In genomic region chr3:37819591-37819990, GRCh38 we compare ENCODE assay signal across 25 cellular contexts. TPM values are rescaled to one million over a fixed set of nuclear protein-coding genes. Genes with fewer than 3 reads are reported as not detected.
A peak's percentile ranks its signal among the peaks of the same experiment; 100 is the strongest.
DNase-seq lines count a peak whose midpoint lies in the region; ATAC-seq and TF ChIP-seq lines count a peak whose summit lies in the region.
"Had no signal": no experiment of that assay in that cellular context is flagged by ENCODE, and none has a peak within 500 bp of the region (broad histone marks: within the 10 kb centered on the region; RNA-seq: fewer than 3 reads in every experiment).

No MANE protein-coding gene starts in this region.

- H3K4me2 ChIP-seq in neuronal stem cell (ENCODE audit: insufficient read depth, low read length, poor library complexity, severe bottlenecking): no peak overlapping the region

- H3K36me3 ChIP-seq in liver (ENCODE audit: control insufficient read depth in 4 of 4, insufficient read depth in 3 of 4, low read depth in 1 of 4, low read length in 3 of 4) (peaks cover 0 to 10% (median 4%) of the 10 kb centered on the region in 4 donors), right lobe of liver (no peaks in the 10 kb centered on the region), neuronal stem cell (replicated peaks in 1 of 2; ENCODE audit: control insufficient read depth in 2 of 2, insufficient read depth in 2 of 2, low read length in 2 of 2) (no peaks in the 10 kb centered on the region)
- H3K36me3 ChIP-seq: Peyer's patch had no signal

- 88% methylated on average over 3 of the region's 3 CpGs for WGBS in liver
- WGBS in right lobe of liver (ENCODE audit: insufficient coverage, low coverage, low lambda C conversion rate, missing lambda C conversion rate): 45% methylated on average over 2 of the region's 3 CpGs
- WGBS in neuronal stem cell (ENCODE audit: extremely low coverage in 2 of 2, insufficient read length in 2 of 2, insufficient replicate concordance in 1 of 2), 2 donors: no CpG with 5 or more reads among the region's 3 CpGs

- H3K4me1 ChIP-seq in liver (ENCODE audit: control insufficient read depth in 4 of 4, insufficient read depth in 4 of 4, low read length in 3 of 4): no peaks in the 10 kb centered on the region
- no peaks in the 10 kb centered on the region for H3K4me1 ChIP-seq in right lobe of liver
- H3K4me1 ChIP-seq in neuronal stem cell (ENCODE audit: control insufficient read depth in 2 of 2, insufficient read depth in 1 of 2, low read depth in 1 of 2, low read length in 2 of 2): peaks cover 0 to 9% of the 10 kb centered on the region in 2 donors
- H3K4me1 ChIP-seq: Caco-2, parathyroid adenoma, Peyer's patch, upper lobe of right lung had no signal

- H3K79me1 ChIP-seq in neuronal stem cell (ENCODE audit: low read depth, low read length): no peaks in the 10 kb centered on the region

- H3K27ac ChIP-seq in liver (ENCODE audit: low read depth in 1 of 2, low read length in 2 of 2) (no peak overlapping the region), right lobe of liver (no peak overlapping the region), neuronal stem cell (replicated peaks; ENCODE audit: low read length) (no peak overlapping the region)
- H3K27ac ChIP-seq: esophagus squamous epithelium, parathyroid adenoma, Peyer's patch, upper lobe of right lung had no signal

- H3K27me3 Mint-ChIP-seq in mesothelial cell of epicardium (ENCODE audit: low read depth): no peaks in the 10 kb centered on the region
- peaks cover 7% of the 10 kb centered on the region for H3K27me3 Mint-ChIP-seq in activated CD4-positive, alpha-beta T cell treated with anti-CD3 and anti-CD28 coated beads, Interleukin-2, amount 10 ng/mL, durations not matched to agents 7 days and 5 days

- no peak overlapping the region for H4K8ac ChIP-seq in neuronal stem cell (ENCODE audit: low read depth, low read length)

- no peak for TF ChIP-seq RAD21 in liver (IDR thresholded peaks at IDR 0.05)

- H3K4me3 ChIP-seq in liver (ENCODE audit: low read depth in 1 of 3, low read length in 3 of 3) (no peak overlapping the region), right lobe of liver (no peak overlapping the region), fibroblast of mammary gland (ENCODE audit: control insufficient read depth, low read depth, low read length) (no peak overlapping the region), neuronal stem cell (ENCODE audit: low read length in 2 of 2) (no peak overlapping the region)
- H3K4me3 ChIP-seq: esophagus squamous epithelium, Peyer's patch, upper lobe of right lung had no signal

- H3K4me1 Mint-ChIP-seq in mesothelial cell of epicardium: peaks cover 7% of the 10 kb centered on the region
- no peaks in the 10 kb centered on the region for H3K4me1 Mint-ChIP-seq in activated CD4-positive, alpha-beta T cell treated with anti-CD3 and anti-CD28 coated beads, Interleukin-2, amount 10 ng/mL, durations not matched to agents 7 days and 5 days
- H3K4me1 Mint-ChIP-seq: activated CD4-positive, alpha-beta T cell treated with anti-CD3 and anti-CD28 coated beads for 36 hours had no signal

- H3K18ac ChIP-seq in neuronal stem cell (ENCODE audit: low read length): no peak overlapping the region

- no peaks in the 10 kb centered on the region for H3K9me3 Mint-ChIP-seq in mesothelial cell of epicardium
- H3K9me3 Mint-ChIP-seq in activated CD4-positive, alpha-beta T cell treated with anti-CD3 and anti-CD28 coated beads, Interleukin-2, amount 10 ng/mL, durations not matched to agents 7 days and 5 days: no peaks in the 10 kb centered on the region
- H3K9me3 Mint-ChIP-seq: activated T-cell treated with anti-CD3 and anti-CD28 coated beads, Interleukin-2, amount 50 U/mL, for 4 hours; natural killer cell treated with Interleukin-12 subunit alpha and Interleukin-12 subunit beta and Interleukin-15 and Interleukin-18, amount 100 ng/mL, for 72 hours had no signal

- no peak overlapping the region for H3K23ac ChIP-seq in neuronal stem cell (ENCODE audit: low read depth, low read length, poor library complexity)

- H3K36me3 Mint-ChIP-seq in mesothelial cell of epicardium: peaks cover 17% of the 10 kb centered on the region
- no peaks in the 10 kb centered on the region for H3K36me3 Mint-ChIP-seq in activated CD4-positive, alpha-beta T cell treated with anti-CD3 and anti-CD28 coated beads, Interleukin-2, amount 10 ng/mL, durations not matched to agents 7 days and 5 days (ENCODE audit: low read depth)
- H3K36me3 Mint-ChIP-seq: natural killer cell treated with Interleukin-12 subunit alpha and Interleukin-12 subunit beta and Interleukin-15 and Interleukin-18, amount 100 ng/mL, for 72 hours had no signal

- H2AK5ac ChIP-seq in neuronal stem cell (ENCODE audit: low read depth, low read length): no peak overlapping the region

- H3K27ac Mint-ChIP-seq in mesothelial cell of epicardium: peak overlapping the region; percentile 39
- H3K27ac Mint-ChIP-seq in activated CD4-positive, alpha-beta T cell treated with anti-CD3 and anti-CD28 coated beads, Interleukin-2, amount 10 ng/mL, durations not matched to agents 7 days and 5 days: no peak overlapping the region
- H3K27ac Mint-ChIP-seq: activated CD4-positive, alpha-beta T cell treated with anti-CD3 and anti-CD28 coated beads for 36 hours; natural killer cell treated with Interleukin-12 subunit alpha and Interleukin-12 subunit beta and Interleukin-15 and Interleukin-18, amount 100 ng/mL, for 72 hours had no signal

- H2AFZ ChIP-seq in neuronal stem cell (ENCODE audit: low read length): no peak overlapping the region
- H2AFZ ChIP-seq: parathyroid adenoma had no signal

- ATAC-seq in right lobe of liver: no peak
- ATAC-seq: activated CD4-positive, alpha-beta T cell treated with anti-CD3 and anti-CD28 coated beads for 36 hours; activated T-cell treated with anti-CD3 and anti-CD28 coated beads, Interleukin-2, amount 50 U/mL, for 4 hours; natural killer cell treated with Interleukin-12 subunit alpha and Interleukin-12 subunit beta and Interleukin-15 and Interleukin-18, amount 100 ng/mL, for 72 hours; upper lobe of right lung had no signal

- H3K9me3 ChIP-seq in liver (ENCODE audit: control insufficient read depth in 4 of 4, low read length in 3 of 4) (no peaks in the 10 kb centered on the region), right lobe of liver (no peaks in the 10 kb centered on the region), neuronal stem cell (replicated peaks in 1 of 2; ENCODE audit: control insufficient read depth in 2 of 2, insufficient read depth in 1 of 2, low read depth in 1 of 2, low read length in 2 of 2) (no peaks in the 10 kb centered on the region)
- H3K9me3 ChIP-seq: Caco-2, esophagus squamous epithelium, Peyer's patch, upper lobe of right lung had no signal

- H4K91ac ChIP-seq in neuronal stem cell (ENCODE audit: low read depth, low read length, poor library complexity): no peak overlapping the region

- H3K4me3 Mint-ChIP-seq in mesothelial cell of epicardium: no peak overlapping the region
- no peak overlapping the region for H3K4me3 Mint-ChIP-seq in activated CD4-positive, alpha-beta T cell treated with anti-CD3 and anti-CD28 coated beads, Interleukin-2, amount 10 ng/mL, durations not matched to agents 7 days and 5 days
- H3K4me3 Mint-ChIP-seq: activated CD4-positive, alpha-beta T cell treated with anti-CD3 and anti-CD28 coated beads for 36 hours; activated T-cell treated with anti-CD3 and anti-CD28 coated beads, Interleukin-2, amount 50 U/mL, for 4 hours; natural killer cell treated with Interleukin-12 subunit alpha and Interleukin-12 subunit beta and Interleukin-15 and Interleukin-18, amount 100 ng/mL, for 72 hours had no signal

- TF ChIP-seq POLR2A in right lobe of liver (IDR thresholded peaks at IDR 0.05): no peak

- POLR2A ChIA-PET in activated CD4-positive, alpha-beta T cell treated with anti-CD3 and anti-CD28 coated beads, Interleukin-2, amount 10 ng/mL, durations not matched to agents 7 days and 5 days (lab: Charles Lee): no interaction called here

- DNase-seq in right lobe of liver (no peak), fibroblast of mammary gland (ENCODE audit: low read depth) (peak; percentile 36), mesothelial cell of epicardium (ENCODE audit: low spot score in 2 of 2, unreplicated experiment in 2 of 2) (no peak), activated T-cell treated with anti-CD3 and anti-CD28 coated beads for 4 hours (no peak), neuronal stem cell (ENCODE audit: low spot score) (no peak), NOMO-1 (lab: John Stamatoyannopoulos, UW; ENCODE audit: unreplicated experiment in 2 of 2) (no peak)
- no peak for DNase-seq in activated CD4-positive, alpha-beta T cell treated with anti-CD3 and anti-CD28 coated beads, Interleukin-2, amount 10 ng/mL, durations not matched to agents 7 days and 5 days
- DNase-seq: activated CD4-positive, alpha-beta T cell treated with anti-CD3 and anti-CD28 coated beads for 36 hours; activated CD8-positive, alpha-beta memory T cell treated with anti-CD3 and anti-CD28 coated beads for 24 hours; activated T-cell treated with anti-CD3 and anti-CD28 coated beads, Interleukin-2, amount 50 U/mL, for 4 hours; Caco-2; cortex of kidney; DMS79 treated with DMSO at 0.1 percent for 48 hours; esophagus squamous epithelium; glutamatergic neuron; GOT3; midbrain; NCI-H1436 treated with DMSO at 0.1 percent for 48 hours; NCI-H510A; Peyer's patch; T-helper 2 cell; upper lobe of right lung had no signal

- no peak overlapping the region for H2BK5ac ChIP-seq in neuronal stem cell (ENCODE audit: low read length)

- H2BK120ac ChIP-seq in neuronal stem cell (ENCODE audit: low read depth, low read length): no peak overlapping the region

- H3K27me3 ChIP-seq in liver (ENCODE audit: control insufficient read depth in 4 of 4, insufficient read depth in 4 of 4, low read length in 3 of 4): no peaks in the 10 kb centered on the region
- no peaks in the 10 kb centered on the region for H3K27me3 ChIP-seq in right lobe of liver
- H3K27me3 ChIP-seq in neuronal stem cell (ENCODE audit: control insufficient read depth in 3 of 3, insufficient read depth in 3 of 3, low read depth in 1 of 3, low read length in 3 of 3): no peaks in the 10 kb centered on the region
- H3K27me3 ChIP-seq: esophagus squamous epithelium, Peyer's patch, upper lobe of right lung had no signal

- no peak overlapping the region for H3K9ac ChIP-seq in liver (ENCODE audit: low read depth in 1 of 2, low read length in 2 of 2)
- H3K9ac ChIP-seq in neuronal stem cell (ENCODE audit: low read depth, low read length, poor library complexity): no peak overlapping the region
- H3K9ac ChIP-seq: parathyroid adenoma had no signal

- CTCF ChIA-PET in activated CD4-positive, alpha-beta T cell treated with anti-CD3 and anti-CD28 coated beads, Interleukin-2, amount 10 ng/mL, durations not matched to agents 7 days and 5 days (lab: Charles Lee): interaction anchor here (0.6 kb wide), 1 partner anchor 90 kb away, joined by 3 read pairs; no protein-coding TSS in a partner anchor

- H2BK12ac ChIP-seq in neuronal stem cell (ENCODE audit: low read length): no peak overlapping the region

- H2BK15ac ChIP-seq in neuronal stem cell (ENCODE audit: low read length): no peak overlapping the region

- H3K14ac ChIP-seq in neuronal stem cell (ENCODE audit: low read length): no peak overlapping the region

- intact Hi-C loops in right lobe of liver (cut with DNase I): no loop called here

- H3K4ac ChIP-seq in neuronal stem cell (ENCODE audit: low read length): no peak overlapping the region

- TF ChIP-seq CTCF in liver (IDR thresholded peaks at IDR 0.05; ENCODE audit: low read depth, low read length, missing input control): no peak
- TF ChIP-seq CTCF in right lobe of liver (IDR thresholded peaks at IDR 0.05): no peak
- no peak for TF ChIP-seq CTCF in fibroblast of mammary gland (conservative IDR thresholded peaks at IDR 0.05; ENCODE audit: control insufficient read depth, insufficient read depth, low read depth, low read length)
- TF ChIP-seq CTCF in mesothelial cell of epicardium (IDR thresholded peaks at IDR 0.05; ENCODE audit: unreplicated experiment): no peak

RNA-seq across cellular contexts. Expression of gene CTDSPL, which starts 42.1 kb away (rescaled TPM):
- total RNA-seq in liver (10 to 100 TPM; 16.7 to 17.2 TPM), right lobe of liver (10 to 100 TPM; 14.9 to 22.8 (median 18.0) TPM), mesothelial cell of epicardium (29.1 to 33.9 TPM (median 29.9 TPM) in 3 replicates)
- polyA plus RNA-seq in liver: 10 to 100 TPM in 1 of 2 donors, 1 to 10 TPM in 1; 8.4 to 11.7 TPM
- 34.6 TPM for polyA plus RNA-seq in neuronal stem cell (2013, experiment 1 of 2)
- polyA plus RNA-seq in neuronal stem cell (2013, experiment 2 of 2): 34.7 TPM
- total RNA-seq in activated CD4-positive, alpha-beta T cell treated with anti-CD3 and anti-CD28 coated beads, Interleukin-2, amount 10 ng/mL, durations not matched to agents 7 days and 5 days: 1 to 10 TPM; 4.6 to 4.7 TPM
